In the genomic region with DNA sequence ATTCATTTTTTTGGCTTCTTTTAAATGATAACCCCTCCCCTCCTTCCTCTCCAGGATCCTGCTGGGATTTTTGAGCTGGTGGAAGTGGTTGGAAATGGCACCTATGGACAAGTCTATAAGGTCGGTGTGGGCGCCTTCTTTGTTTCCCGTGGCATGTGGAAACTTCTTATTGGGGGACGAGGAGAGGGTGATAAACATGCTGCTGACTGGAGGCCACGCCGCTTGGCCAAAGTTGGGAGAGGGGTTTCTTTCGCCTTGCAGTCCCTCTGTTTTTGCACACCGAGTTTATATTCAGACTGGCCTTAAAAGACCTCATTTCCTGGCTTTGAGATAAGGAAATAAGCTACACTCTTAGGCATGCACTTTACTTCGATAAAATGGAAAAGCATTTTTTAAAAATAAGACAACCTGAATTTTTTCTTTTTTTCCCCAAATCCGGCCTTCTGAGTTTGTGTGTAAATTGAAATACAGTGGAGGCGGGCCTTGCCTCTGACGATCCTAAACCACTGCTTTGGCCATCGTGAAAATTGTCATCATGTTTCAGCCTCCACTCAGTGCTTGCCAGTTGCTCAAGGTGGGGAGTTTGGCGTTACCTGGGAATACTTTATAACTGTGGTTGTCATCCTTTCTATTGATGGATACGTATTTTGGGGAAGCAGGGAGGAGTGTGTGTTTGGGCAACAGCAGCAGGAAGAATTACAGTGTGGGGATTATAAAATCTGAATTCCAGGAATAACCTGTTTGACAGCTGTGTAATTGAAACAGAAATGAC, we compare ENCODE assay signal across 8 cellular contexts. TPM values are rescaled to one million over a fixed set of nuclear protein-coding genes. Genes with fewer than 3 reads are reported as not detected.
DNase-seq lines count a peak whose midpoint lies in the region; ATAC-seq and TF ChIP-seq lines count a peak whose summit lies in the region.

No MANE protein-coding gene starts in this region.

- H2BK20ac ChIP-seq in H9 (ENCODE audit: low read depth, low read length, poor library complexity, severe bottlenecking): no peak overlapping the region

- peaks cover 5% of the 10 kb centered on the region for H3K79me1 ChIP-seq in H9 (ENCODE audit: insufficient read depth, low read depth, low read length, poor library complexity, severe bottlenecking)

- H3K23ac ChIP-seq in H9 (ENCODE audit: insufficient read length, low read depth, low read length): no peak overlapping the region

- no peaks in the 10 kb centered on the region for H3K27me3 ChIP-seq in BE2C
- no peaks in the 10 kb centered on the region for H3K27me3 ChIP-seq in H9 (ENCODE audit: insufficient read depth, low read length)
- H3K27me3 ChIP-seq in skeletal muscle tissue (ENCODE audit: control insufficient read depth in 3 of 3, insufficient read depth in 3 of 3, low read length in 3 of 3): no peaks in the 10 kb centered on the region

- peak overlapping the region; percentile 78 for H3K9ac ChIP-seq in H9 (ENCODE audit: extremely low read depth, insufficient read length, low read length)
- peak overlapping the region; percentile 80 for H3K9ac ChIP-seq in SK-N-MC (ENCODE audit: insufficient read length)
- H3K9ac ChIP-seq in skeletal muscle tissue (ENCODE audit: low read depth in 1 of 3, low read length in 3 of 3): peak overlapping the region; percentile 72 to 85 (median 79)

- no peaks in the 10 kb centered on the region for H3K36me3 ChIP-seq in BE2C
- H3K36me3 ChIP-seq in SK-N-MC (ENCODE audit: insufficient read depth, low read length): peaks cover 25% of the 10 kb centered on the region
- no peaks in the 10 kb centered on the region for H3K36me3 ChIP-seq in skeletal muscle tissue (ENCODE audit: control insufficient read depth in 3 of 3, insufficient read depth in 3 of 3, low read length in 3 of 3)

- H3K18ac ChIP-seq in H9 (ENCODE audit: insufficient read length, low read depth, low read length): peak overlapping the region; percentile 36

- peak overlapping the region; percentile 98 for H3K4me2 ChIP-seq in H9 (ENCODE audit: insufficient read depth, insufficient read length, low read length)

- no peak overlapping the region for H2AK5ac ChIP-seq in H9 (ENCODE audit: insufficient read length, low read length)

- H3K9me3 ChIP-seq in BE2C (no peaks in the 10 kb centered on the region), H9 (ENCODE audit: control insufficient read depth, low read depth, low read length) (no peaks in the 10 kb centered on the region), SK-N-MC (ENCODE audit: low read depth, low read length) (no peaks in the 10 kb centered on the region), skeletal muscle tissue (ENCODE audit: control insufficient read depth in 3 of 3, low read length in 3 of 3) (peaks cover 0 to 2% (median 0%) of the 10 kb centered on the region in 3 donors)

- peaks cover 2 to 4% of the 10 kb centered on the region in 2 experiments; a peak in 2 of 5 replicates for H3K9me3 Mint-ChIP-seq in H9

- no peak overlapping the region for H2BK15ac ChIP-seq in H9 (ENCODE audit: low read depth, low read length)

- H3K4me3 ChIP-seq in BE2C (ENCODE audit: low read depth, low read length) (peak overlapping the region; percentile 84), SK-N-MC (peak overlapping the region; percentile 79), foreskin fibroblast (ENCODE audit: low read depth in 1 of 2, low read length in 2 of 2) (peak overlapping the region; percentile 90 to 99), skeletal muscle tissue (ENCODE audit: low read length in 3 of 3) (peak overlapping the region; percentile 71 to 87 (median 75))

- peak overlapping the region; percentile 68 for H3K14ac ChIP-seq in H9 (ENCODE audit: insufficient read depth, low read length)

- H4K91ac ChIP-seq in H9 (ENCODE audit: insufficient read length, low read depth, low read length): no peak overlapping the region

- H3K27me3 Mint-ChIP-seq in H9 (ENCODE audit: low read depth): peaks cover 5% of the 10 kb centered on the region; the same call in 1 of the 2 replicates

- peaks cover 18% of the 10 kb centered on the region in 2 experiments for H3K4me1 Mint-ChIP-seq in H9

- H3K4me3 Mint-ChIP-seq in H9: no peak overlapping the region

- H4K5ac ChIP-seq in H9 (ENCODE audit: insufficient read length, low read depth, low read length): no peak overlapping the region

- H3K4ac ChIP-seq in H9 (ENCODE audit: low read depth, low read length): no peak overlapping the region

- no peaks in the 10 kb centered on the region for H4K20me1 ChIP-seq in H9 (ENCODE audit: control insufficient read depth, insufficient read depth, insufficient read length)

- H3K27ac Mint-ChIP-seq in H9: no peak overlapping the region

- H3K4me1 ChIP-seq in BE2C (no peaks in the 10 kb centered on the region), H9 (ENCODE audit: insufficient read depth, low read length) (peaks cover 8% of the 10 kb centered on the region), skeletal muscle tissue (ENCODE audit: control insufficient read depth in 3 of 3, insufficient read depth in 3 of 3, low read length in 3 of 3) (peaks cover 17 to 21% (median 19%) of the 10 kb centered on the region in 3 donors)

- no peak overlapping the region for H2BK5ac ChIP-seq in H9 (ENCODE audit: insufficient read length, low read length)

- WGBS in H9 (ENCODE audit: extremely low coverage, insufficient read length, low lambda C conversion rate): no CpG with 5 or more reads among the region's 15 CpGs

- H2BK120ac ChIP-seq in H9 (ENCODE audit: low read depth, low read length, poor library complexity, severe bottlenecking): no peak overlapping the region

- peak; percentile 10 for DNase-seq in BE2C
- DNase-seq in H9: no peak
- DNase-seq in SK-N-MC (ENCODE audit: low read depth, low spot score): no peak
- peak in 1 of 2 donors; percentile 28 for DNase-seq in foreskin fibroblast
- no peak for DNase-seq in GM10266 (ENCODE audit: extremely low spot score)

- H2AFZ ChIP-seq in H9 (ENCODE audit: low read length): no peak overlapping the region

- H3K79me2 ChIP-seq in H9 (ENCODE audit: insufficient read depth, low read length): peaks cover 32% of the 10 kb centered on the region; the same call in 1 of the 2 replicates

- H3K36me3 Mint-ChIP-seq in H9 (ENCODE audit: insufficient read depth in 1 of 3, low read depth in 3 of 3): peaks cover 14 to 24% (median 15%) of the 10 kb centered on the region in 3 experiments

- no peak for TF ChIP-seq CTCF in BE2C (IDR thresholded peaks at IDR 0.05; ENCODE audit: low read depth, low read length)
- no peak for TF ChIP-seq CTCF in H9 (conservative IDR thresholded peaks at IDR 0.05)
- no peak for TF ChIP-seq CTCF in foreskin fibroblast (IDR thresholded peaks at IDR 0.05; ENCODE audit: low read depth, low read length)
- no peak for TF ChIP-seq CTCF in GM10266 (IDR thresholded peaks at IDR 0.05; ENCODE audit: control insufficient read depth, insufficient read depth, low read depth, missing control alignments)

- peaks cover 18% of the 10 kb centered on the region for H3K23me2 ChIP-seq in H9 (ENCODE audit: insufficient read length, low read depth, low read length, poor library complexity, severe bottlenecking)

- H2BK12ac ChIP-seq in H9 (ENCODE audit: insufficient read length, low read depth, low read length): no peak overlapping the region

- H3K27ac ChIP-seq in H9 (ENCODE audit: insufficient read length, low read depth, low read length): no peak overlapping the region
- H3K27ac ChIP-seq in SK-N-MC: no peak overlapping the region; the same call in 1 of the 2 replicates
- peak overlapping the region; percentile 45 for H3K27ac ChIP-seq in skeletal muscle tissue (ENCODE audit: low read depth, low read length)

- no peak for ATAC-seq in HG02884 (IDR thresholded peaks at IDR 0.05; ENCODE audit: unreplicated experiment)
- ATAC-seq in HG02571 (IDR thresholded peaks at IDR 0.05; ENCODE audit: unreplicated experiment): no peak

- no peak overlapping the region for H4K8ac ChIP-seq in H9 (replicated peaks; ENCODE audit: insufficient read length, low read depth, low read length)

- H3T11ph ChIP-seq in H9 (ENCODE audit: low read length): no peak overlapping the region

- no peak overlapping the region for H3K56ac ChIP-seq in H9 (ENCODE audit: insufficient read length, low read depth, low read length)

RNA-seq across cellular contexts. Expression of gene MAP4K4, which starts 1.1 kb away (rescaled TPM):
- 31.0 TPM for polyA plus RNA-seq in BE2C (2012; ENCODE audit: insufficient read depth, insufficient read length, low read depth)
- total RNA-seq in H9 (2021) (125 and 132 TPM in 2 replicates), skeletal muscle tissue (77.2 TPM)
